ENCODE assay signal across 13 cellular contexts in genomic region chr5:179505636-179506261, GRCh38. TPM values are rescaled to one million over a fixed set of nuclear protein-coding genes. Genes with fewer than 3 reads are reported as not detected.
DNase-seq lines count a peak whose midpoint lies in the region; ATAC-seq and TF ChIP-seq lines count a peak whose summit lies in the region.
"Had no signal": no experiment of that assay in that cellular context is flagged by ENCODE, and none has a peak within 500 bp of the region (broad histone marks: within the 10 kb centered on the region; RNA-seq: fewer than 3 reads in every experiment).

No MANE protein-coding gene starts in this region.

- H3K14ac ChIP-seq in neuronal stem cell (ENCODE audit: low read length), result no peak overlapping the region

- no CpG with 5 or more reads among the region's 12 CpGs for WGBS in neuronal stem cell (ENCODE audit: extremely low coverage in 2 of 2, insufficient read length in 2 of 2, insufficient replicate concordance in 1 of 2), 2 donors
- WGBS in thyroid gland, 2 donors, result 90 to 96% methylated on average over 10 to 11 of the region's 12 CpGs

- peak; percentile 29 for DNase-seq in H7
- DNase-seq in Panc1 (ENCODE audit: low read depth, low spot score), result no peak
- no peak for DNase-seq in neuronal stem cell (ENCODE audit: low spot score)
- no peak for DNase-seq in upper lobe of right lung
- DNase-seq in thyroid gland, result no peak
- no peak for DNase-seq in GM19238 (ENCODE audit: insufficient read length, low spot score)
- DNase-seq: BE2C; CD4-positive, alpha-beta memory T cell; DMS79 treated with DMSO at 0.1 percent for 48 hours; EL had no signal

- no peak overlapping the region for H3K4ac ChIP-seq in neuronal stem cell (ENCODE audit: low read length)

- no peak for TF ChIP-seq CTCF in Panc1 (IDR thresholded peaks at IDR 0.05)
- TF ChIP-seq CTCF in upper lobe of right lung (IDR thresholded peaks at IDR 0.05), result no peak
- no peak for TF ChIP-seq CTCF in thyroid gland (IDR thresholded peaks at IDR 0.05)

- no peak overlapping the region for H2BK120ac ChIP-seq in neuronal stem cell (ENCODE audit: low read depth, low read length)

- no peak overlapping the region for H3K27ac ChIP-seq in Panc1 (ENCODE audit: low read length)
- H3K27ac ChIP-seq in neuronal stem cell (replicated peaks; ENCODE audit: low read length), result no peak overlapping the region
- H3K27ac ChIP-seq in upper lobe of right lung, result no peak overlapping the region
- H3K27ac ChIP-seq in thyroid gland, result no peak overlapping the region
- H3K27ac ChIP-seq: A549, C4-2B had no signal

- peak overlapping the region; percentile 11 for H2BK5ac ChIP-seq in neuronal stem cell (ENCODE audit: low read length)

- no peaks in the 10 kb centered on the region for H3K79me1 ChIP-seq in neuronal stem cell (ENCODE audit: low read depth, low read length)

- no peak overlapping the region for H3K9ac ChIP-seq in neuronal stem cell (ENCODE audit: low read depth, low read length, poor library complexity)

- H2AFZ ChIP-seq in neuronal stem cell (ENCODE audit: low read length), result no peak overlapping the region

- H3K27me3 ChIP-seq in H7 (ENCODE audit: control insufficient read depth, insufficient read depth, low read length), result no peaks in the 10 kb centered on the region
- no peaks in the 10 kb centered on the region for H3K27me3 ChIP-seq in Panc1 (ENCODE audit: control insufficient read depth, insufficient read depth, low read length)
- H3K27me3 ChIP-seq in neuronal stem cell (ENCODE audit: control insufficient read depth in 3 of 3, insufficient read depth in 3 of 3, low read depth in 1 of 3, low read length in 3 of 3), result no peaks in the 10 kb centered on the region
- no peaks in the 10 kb centered on the region for H3K27me3 ChIP-seq in upper lobe of right lung
- H3K27me3 ChIP-seq in thyroid gland, result no peaks in the 10 kb centered on the region
- H3K27me3 ChIP-seq: BE2C had no signal

- H3K4me1 ChIP-seq in Panc1 (ENCODE audit: control insufficient read depth, insufficient read depth, low read length) (no peaks in the 10 kb centered on the region), neuronal stem cell (ENCODE audit: control insufficient read depth in 2 of 2, insufficient read depth in 1 of 2, low read depth in 1 of 2, low read length in 2 of 2) (peaks cover 0 to 3% of the 10 kb centered on the region in 2 donors), upper lobe of right lung (no peaks in the 10 kb centered on the region), thyroid gland (no peaks in the 10 kb centered on the region)
- H3K4me1 ChIP-seq: A549, BE2C had no signal

- no peaks in the 10 kb centered on the region for H3K9me3 ChIP-seq in Panc1 (ENCODE audit: control insufficient read depth, insufficient read depth, low read depth, low read length)
- H3K9me3 ChIP-seq in neuronal stem cell (replicated peaks in 1 of 2; ENCODE audit: control insufficient read depth in 2 of 2, insufficient read depth in 1 of 2, low read depth in 1 of 2, low read length in 2 of 2), result no peaks in the 10 kb centered on the region
- no peaks in the 10 kb centered on the region for H3K9me3 ChIP-seq in upper lobe of right lung
- H3K9me3 ChIP-seq in thyroid gland, result no peaks in the 10 kb centered on the region
- H3K9me3 ChIP-seq: A549, BE2C had no signal

- CTCF ChIA-PET in Panc1 (lab: Charles Lee), result interaction anchor here (0.5 kb wide), 1 partner anchor 27 kb away, joined by 3 read pairs; no protein-coding TSS in a partner anchor

- ATAC-seq in Panc1, result peak; percentile 62; the same call in 1 of the 2 replicates
- ATAC-seq in upper lobe of right lung, result peak; percentile 22
- ATAC-seq: HCT116 had no signal

- peak overlapping the region; percentile 48 for H3K18ac ChIP-seq in neuronal stem cell (ENCODE audit: low read length)

- H2BK15ac ChIP-seq in neuronal stem cell (ENCODE audit: low read length), result peak overlapping the region; percentile 37

- peak overlapping the region; percentile 82 for H4K8ac ChIP-seq in neuronal stem cell (ENCODE audit: low read depth, low read length)

- H3K4me3 ChIP-seq in H7 (ENCODE audit: insufficient read depth, low read depth, low read length) (no peak overlapping the region), Panc1 (ENCODE audit: low read depth in 2 of 2, low read length in 2 of 2) (no peak overlapping the region), neuronal stem cell (ENCODE audit: low read length in 2 of 2) (no peak overlapping the region), upper lobe of right lung (no peak overlapping the region), thyroid gland (replicated peaks in 1 of 3) (no peak overlapping the region)
- H3K4me3 ChIP-seq: A549 had no signal

- intact Hi-C loops in Panc1 (cut with micrococcal nuclease; ENCODE audit: unreplicated experiment), result no loop called here
- intact Hi-C loops in upper lobe of right lung (cut with DNase I), result loop anchor here (10.0 kb wide), 1 partner anchor 79 kb away; no protein-coding TSS in a partner anchor
- intact Hi-C loops in thyroid gland (cut with DNase I), result no loop called here

- no TSS peak for BruUV-seq in Panc1 (replicated peaks; lab: Mats Ljungman, UMichigan)

- H4K91ac ChIP-seq in neuronal stem cell (ENCODE audit: low read depth, low read length, poor library complexity), result no peak overlapping the region

- no peak for TF ChIP-seq POLR2A in thyroid gland (IDR thresholded peaks at IDR 0.05)

- H3K23ac ChIP-seq in neuronal stem cell (ENCODE audit: low read depth, low read length, poor library complexity), result no peak overlapping the region

- H2BK12ac ChIP-seq in neuronal stem cell (ENCODE audit: low read length), result no peak overlapping the region

- peak overlapping the region; percentile 56 for H2AK5ac ChIP-seq in neuronal stem cell (ENCODE audit: low read depth, low read length)

- POLR2A ChIA-PET in Panc1 (lab: Charles Lee), result no interaction called here

- in situ Hi-C loops in Panc1 (cut with HindIII; ENCODE audit: low pct_unique_long_range_greater_than_20kb, low sequenced_read_pairs), result no loop called here

- H3K4me2 ChIP-seq in neuronal stem cell (ENCODE audit: insufficient read depth, low read length, poor library complexity, severe bottlenecking), result no peak overlapping the region
- H3K4me2 ChIP-seq: A549 had no signal

- H3K36me3 ChIP-seq in H7 (replicated peaks; ENCODE audit: control insufficient read depth, insufficient read depth, low read length), result no peaks in the 10 kb centered on the region
- no peaks in the 10 kb centered on the region for H3K36me3 ChIP-seq in Panc1 (ENCODE audit: control insufficient read depth, insufficient read depth, low read length)
- H3K36me3 ChIP-seq in neuronal stem cell (replicated peaks in 1 of 2; ENCODE audit: control insufficient read depth in 2 of 2, insufficient read depth in 2 of 2, low read length in 2 of 2), result no peaks in the 10 kb centered on the region
- H3K36me3 ChIP-seq in upper lobe of right lung, result no peaks in the 10 kb centered on the region
- H3K36me3 ChIP-seq in thyroid gland, result no peaks in the 10 kb centered on the region
- H3K36me3 ChIP-seq: BE2C had no signal

RNA-seq across cellular contexts. Expression of gene RUFY1, which starts 44.6 kb away (rescaled TPM):
- total RNA-seq in H7 (2014; rRNA removed; shearing (Covaris generic)), result 25.5 and 27.5 TPM in 2 replicates
- total RNA-seq in Panc1 (2021; ENCODE audit: unreplicated experiment) (66.3 TPM), upper lobe of right lung (56.7 TPM), thyroid gland (10 to 100 TPM; 49.8 to 75.0 (median 63.0) TPM)
- 51.6 TPM for polyA plus RNA-seq in Panc1 (2012; ENCODE audit: insufficient read length)
- 34.4 TPM for polyA plus RNA-seq in neuronal stem cell (2013, experiment 1 of 2)
- polyA plus RNA-seq in neuronal stem cell (2013, experiment 2 of 2), result 34.3 TPM
